31 cellular contexts compared by ENCODE assay signal in the genomic region with DNA sequence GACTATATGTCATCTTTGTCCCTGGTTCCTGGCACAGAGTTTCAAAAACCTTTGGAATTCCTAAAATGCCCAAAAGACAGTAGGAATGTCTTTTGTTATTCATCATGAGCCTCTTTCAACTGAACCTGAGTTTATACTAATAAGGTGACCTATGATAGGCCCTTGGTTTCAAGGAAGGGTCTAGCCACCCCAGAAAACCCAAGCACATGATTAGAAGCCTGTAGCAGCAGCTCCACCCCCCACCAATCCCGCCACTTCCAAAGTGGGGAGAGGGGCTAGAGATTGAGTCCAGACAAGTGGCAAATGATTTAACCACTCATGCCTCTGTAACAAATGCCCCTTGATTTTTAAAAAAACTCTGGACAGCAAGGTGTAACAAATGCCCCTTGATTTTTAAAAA. TPM values are rescaled to one million over a fixed set of nuclear protein-coding genes. Genes with fewer than 3 reads are reported as not detected.
"Had no signal": no experiment of that assay in that cellular context is flagged by ENCODE, and none has a peak within 500 bp of the region (broad histone marks: within the 10 kb centered on the region; RNA-seq: fewer than 3 reads in every experiment).

No MANE protein-coding gene starts in this region.

- H3K4me2 ChIP-seq: smooth muscle cell had no signal

- H3K4me1 Mint-ChIP-seq: immature natural killer cell, naive B cell had no signal

- H3K27me3 Mint-ChIP-seq: naive B cell; stimulated activated naive CD8-positive, alpha-beta T cell treated with anti-CD3 and anti-CD28 coated beads, Interleukin-15, amount 100 ng/mL, for 72 hours had no signal

- H3K4me3 Mint-ChIP-seq: dendritic cell treated with granulocyte-macrophage colony-stimulating factor and Interleukin-4, amounts not matched to agents 40 ng/mL and 50 ng/mL, for 4 days; immature natural killer cell; naive B cell; natural killer cell treated with Interleukin-12 subunit alpha and Interleukin-12 subunit beta and Interleukin-15 and Interleukin-18, amount 100 ng/mL, for 72 hours; neural crest cell; stimulated activated naive CD8-positive, alpha-beta T cell treated with anti-CD3 and anti-CD28 coated beads, Interleukin-15, amount 100 ng/mL, for 72 hours had no signal

- DNase-seq: effector CD8-positive, alpha-beta T cell; foreskin keratinocyte; glutamatergic neuron; heart right ventricle; hippocampal formation; immature natural killer cell; left ventricle myocardium superior; lower lobe of right lung; mucosa of descending colon; naive B cell; pancreas; retina; stimulated activated CD4-positive, alpha-beta T cell treated with anti-CD3 and anti-CD28 coated beads, Interleukin-12 subunit alpha, Interleukin-12 subunit beta, amount 100 ng/mL, for 4 hours; stimulated activated CD4-positive, alpha-beta T cell treated with anti-CD3 and anti-CD28 coated beads, Interleukin-1b, Interleukin-23, amount 100 ng/mL, for 48 hours; stimulated activated CD4-positive, alpha-beta T cell treated with anti-CD3 and anti-CD28 coated beads, Interleukin-4, amount 100 ng/mL, for 1 hour; stimulated activated CD8-positive, alpha-beta memory T cell treated with anti-CD3 and anti-CD28 coated beads, Interleukin-4, amount 100 ng/mL, for 48 hours; stimulated activated naive CD4-positive, alpha-beta T cell; stimulated activated naive CD8-positive, alpha-beta T cell treated with anti-CD3 and anti-CD28 coated beads, Interleukin-15, amount 100 ng/mL, for 72 hours; transverse colon; upper lobe of right lung; uterus had no signal

- H3K27me3 ChIP-seq: esophagus muscularis mucosa, gastroesophageal sphincter, heart right ventricle, pancreas, right lobe of liver, suprapubic skin, upper lobe of right lung, uterus had no signal

- H3K27ac Mint-ChIP-seq: dendritic cell treated with granulocyte-macrophage colony-stimulating factor and Interleukin-4, amounts not matched to agents 40 ng/mL and 50 ng/mL, for 4 days; immature natural killer cell; naive B cell; natural killer cell treated with Interleukin-12 subunit alpha and Interleukin-12 subunit beta and Interleukin-15 and Interleukin-18, amount 100 ng/mL, for 72 hours; stimulated activated naive CD8-positive, alpha-beta T cell treated with anti-CD3 and anti-CD28 coated beads, Interleukin-15, amount 100 ng/mL, for 72 hours had no signal

- H3K4me1 ChIP-seq: foreskin keratinocyte, gastroesophageal sphincter, heart right ventricle, lower lobe of right lung, pancreas, right lobe of liver, suprapubic skin, transverse colon, upper lobe of right lung, uterus had no signal

- H3K4me3 ChIP-seq: esophagus muscularis mucosa, gastroesophageal sphincter, heart right ventricle, lower lobe of right lung, mucosa of descending colon, pancreas, right lobe of liver, smooth muscle cell, suprapubic skin, transverse colon, upper lobe of right lung, uterus had no signal

- H3K9me3 Mint-ChIP-seq: dendritic cell treated with granulocyte-macrophage colony-stimulating factor and Interleukin-4, amounts not matched to agents 40 ng/mL and 50 ng/mL, for 4 days; immature natural killer cell; natural killer cell treated with Interleukin-12 subunit alpha and Interleukin-12 subunit beta and Interleukin-15 and Interleukin-18, amount 100 ng/mL, for 72 hours; neural crest cell; stimulated activated naive CD8-positive, alpha-beta T cell treated with anti-CD3 and anti-CD28 coated beads, Interleukin-15, amount 100 ng/mL, for 72 hours had no signal

- H3K27ac ChIP-seq: esophagus muscularis mucosa, foreskin keratinocyte, gastroesophageal sphincter, heart right ventricle, lower lobe of right lung, neutrophil, pancreas, right lobe of liver, suprapubic skin, transverse colon, upper lobe of right lung, uterus had no signal

- H3K9me3 ChIP-seq: esophagus muscularis mucosa, gastroesophageal sphincter, heart right ventricle, lower lobe of right lung, mucosa of descending colon, neutrophil, pancreas, right lobe of liver, suprapubic skin, transverse colon, upper lobe of right lung, uterus had no signal

- H3K36me3 Mint-ChIP-seq: immature natural killer cell; natural killer cell treated with Interleukin-12 subunit alpha and Interleukin-12 subunit beta and Interleukin-15 and Interleukin-18, amount 100 ng/mL, for 72 hours had no signal

- H3K36me3 ChIP-seq: esophagus muscularis mucosa, gastroesophageal sphincter, heart right ventricle, lower lobe of right lung, neutrophil, pancreas, right lobe of liver, suprapubic skin, transverse colon, upper lobe of right lung, uterus had no signal

RNA-seq across cellular contexts. Expression of gene ADD2, which starts 56.8 kb away (rescaled TPM):
- total RNA-seq: endothelial cell of umbilical vein had no signal
- polyA plus RNA-seq: immature natural killer cell had no signal
